14 cellular contexts compared by ENCODE assay signal in genomic region chr17:2602597-2603017, GRCh38. TPM values are rescaled to one million over a fixed set of nuclear protein-coding genes. Genes with fewer than 3 reads are reported as not detected.
A peak's percentile ranks its signal among the peaks of the same experiment; 100 is the strongest.
DNase-seq lines count a peak whose midpoint lies in the region; ATAC-seq and TF ChIP-seq lines count a peak whose summit lies in the region.
"Had no signal": no experiment of that assay in that cellular context is flagged by ENCODE, and none has a peak within 500 bp of the region (broad histone marks: within the 10 kb centered on the region; RNA-seq: fewer than 3 reads in every experiment).

No MANE protein-coding gene starts in this region.

- no peak overlapping the region for H3K18ac ChIP-seq in mesenchymal stem cell (ENCODE audit: low read depth in 1 of 2, low read length in 2 of 2)

- H2BK15ac ChIP-seq in mesenchymal stem cell (ENCODE audit: low read depth, poor library complexity, severe bottlenecking), result no peak overlapping the region

- H3K4me3 Mint-ChIP-seq in CD4-positive, alpha-beta memory T cell, result peak overlapping the region in 5 of 8 donors; percentile 10 to 65 (median 40)
- H3K4me3 Mint-ChIP-seq in activated T-helper 2 cell treated with anti-CD3 and anti-CD28 coated beads, Interferon-gamma antibody, Interleukin-2, Interleukin-4, amounts not matched to agents 10 μg/mL and 5 μg/mL and 100 μg/mL, durations not matched to agents 14 hours and 24 hours and 36 hours (ENCODE audit: low read depth), result no peak overlapping the region
- H3K4me3 Mint-ChIP-seq: mesothelial cell of epicardium had no signal

- no peak overlapping the region for H3K4ac ChIP-seq in mesenchymal stem cell (ENCODE audit: low read depth in 1 of 2, low read length in 2 of 2)

- H2BK12ac ChIP-seq in mesenchymal stem cell (ENCODE audit: low read length in 2 of 2), result no peak overlapping the region

- H3K79me1 ChIP-seq in mesenchymal stem cell (replicated peaks; ENCODE audit: low read length, poor library complexity, severe bottlenecking), result no peaks in the 10 kb centered on the region

- H2AFZ ChIP-seq in mesenchymal stem cell (ENCODE audit: low read depth, low read length), result no peak overlapping the region

- no peaks in the 10 kb centered on the region for H3K9me3 ChIP-seq in CD4-positive, alpha-beta memory T cell (ENCODE audit: control insufficient read depth in 1 of 2, low read length in 2 of 2)
- H3K9me3 ChIP-seq in HEK293 (ENCODE audit: control insufficient read depth, insufficient read depth, low read depth, low read length) (no peaks in the 10 kb centered on the region), mesenchymal stem cell (ENCODE audit: control insufficient read depth, low read length) (no peaks in the 10 kb centered on the region)

- no peak overlapping the region for H4K8ac ChIP-seq in mesenchymal stem cell (ENCODE audit: low read length)

- H3K27me3 ChIP-seq in CD4-positive, alpha-beta memory T cell (ENCODE audit: insufficient read depth, low read length), result no peaks in the 10 kb centered on the region
- H3K27me3 ChIP-seq in mesenchymal stem cell (ENCODE audit: control insufficient read depth in 1 of 2, insufficient read depth in 1 of 2, low read length in 2 of 2), result no peaks in the 10 kb centered on the region

- H3K36me3 ChIP-seq in CD4-positive, alpha-beta memory T cell (ENCODE audit: insufficient read depth, low read length), result no peaks in the 10 kb centered on the region
- H3K36me3 ChIP-seq in HEK293 (ENCODE audit: control insufficient read depth in 2 of 2, insufficient read depth in 1 of 2, low read length in 2 of 2), result peaks cover 8 to 15% of the 10 kb centered on the region in 2 experiments; a peak in 2 of 3 replicates
- H3K36me3 ChIP-seq in mesenchymal stem cell (ENCODE audit: control insufficient read depth in 1 of 2, insufficient read depth in 2 of 2, low read depth in 1 of 2, low read length in 2 of 2), result peaks cover 6 to 15% of the 10 kb centered on the region in 2 experiments

- H4K91ac ChIP-seq in mesenchymal stem cell (ENCODE audit: low read length), result no peak overlapping the region

- H3K4me2 ChIP-seq in mesenchymal stem cell (ENCODE audit: low read length, poor library complexity, severe bottlenecking), result no peak overlapping the region

- DNase-seq in CD4-positive, alpha-beta memory T cell, result no peak
- no peak for DNase-seq in activated T-helper 2 cell treated with anti-CD3 and anti-CD28 coated beads, Interferon-gamma antibody, Interleukin-2, Interleukin-4, amounts not matched to agents 10 μg/mL and 5 μg/mL and 100 μg/mL, durations not matched to agents 14 hours and 24 hours and 36 hours (ENCODE audit: low spot score)
- DNase-seq in mesenchymal stem cell (peak; percentile 49), SK-N-DZ (ENCODE audit: low spot score) (no peak), CD1c-positive myeloid dendritic cell (ENCODE audit: extremely low spot score) (no peak)
- DNase-seq: activated CD8-positive, alpha-beta memory T cell treated with anti-CD3 and anti-CD28 coated beads, Interleukin-2, amount 50 U/mL, for 48 hours; NCI-H526; SW 1271 had no signal

- peaks cover 88% of the 10 kb centered on the region for H3K4me1 ChIP-seq in CD4-positive, alpha-beta memory T cell (ENCODE audit: insufficient read depth, low read length)
- peaks cover 33% of the 10 kb centered on the region for H3K4me1 ChIP-seq in HEK293 (ENCODE audit: control insufficient read depth, insufficient read depth, low read length)
- H3K4me1 ChIP-seq in mesenchymal stem cell (ENCODE audit: control insufficient read depth, insufficient read depth, low read depth, low read length), result peaks cover 6% of the 10 kb centered on the region

- no peaks in the 10 kb centered on the region for H3K9me3 Mint-ChIP-seq in CD4-positive, alpha-beta memory T cell
- no peaks in the 10 kb centered on the region for H3K9me3 Mint-ChIP-seq in activated T-helper 2 cell treated with anti-CD3 and anti-CD28 coated beads, Interferon-gamma antibody, Interleukin-2, Interleukin-4, amounts not matched to agents 10 μg/mL and 5 μg/mL and 100 μg/mL, durations not matched to agents 14 hours and 24 hours and 36 hours
- H3K9me3 Mint-ChIP-seq: mesothelial cell of epicardium had no signal

- H3K4me3 ChIP-seq in CD4-positive, alpha-beta memory T cell (ENCODE audit: low read length in 2 of 2), result no peak overlapping the region
- no peak overlapping the region for H3K4me3 ChIP-seq in HEK293 (ENCODE audit: low read depth, low read length)
- no peak overlapping the region for H3K4me3 ChIP-seq in mesenchymal stem cell (ENCODE audit: insufficient read depth in 1 of 2, low read depth in 1 of 2, low read length in 2 of 2)
- H3K4me3 ChIP-seq: coronary artery had no signal

- H2AK5ac ChIP-seq in mesenchymal stem cell (ENCODE audit: low read length, severe bottlenecking), result no peak overlapping the region

- H3K27ac Mint-ChIP-seq in CD4-positive, alpha-beta memory T cell, result peak overlapping the region; percentile 2 to 79 (median 57)
- H3K27ac Mint-ChIP-seq in activated T-helper 2 cell treated with anti-CD3 and anti-CD28 coated beads, Interferon-gamma antibody, Interleukin-2, Interleukin-4, amounts not matched to agents 10 μg/mL and 5 μg/mL and 100 μg/mL, durations not matched to agents 14 hours and 24 hours and 36 hours, result peak overlapping the region; percentile 23
- H3K27ac Mint-ChIP-seq: mesothelial cell of epicardium had no signal

- peaks cover 46 to 78% (median 57%) of the 10 kb centered on the region in 4 donors for H3K4me1 Mint-ChIP-seq in CD4-positive, alpha-beta memory T cell
- peaks cover 33% of the 10 kb centered on the region for H3K4me1 Mint-ChIP-seq in activated T-helper 2 cell treated with anti-CD3 and anti-CD28 coated beads, Interferon-gamma antibody, Interleukin-2, Interleukin-4, amounts not matched to agents 10 μg/mL and 5 μg/mL and 100 μg/mL, durations not matched to agents 14 hours and 24 hours and 36 hours (ENCODE audit: low read depth)

- intact Hi-C loops in CD4-positive, alpha-beta memory T cell (cut with micrococcal nuclease), result no loop called here
- intact Hi-C loops in activated T-helper 2 cell treated with anti-CD3 and anti-CD28 coated beads, Interferon-gamma antibody, Interleukin-2, Interleukin-4, amounts not matched to agents 10 μg/mL and 5 μg/mL and 100 μg/mL, durations not matched to agents 14 hours and 24 hours and 36 hours (cut with micrococcal nuclease), result no loop called here

- ATAC-seq in GM21786 (IDR thresholded peaks at IDR 0.05; ENCODE audit: unreplicated experiment), result no peak
- no peak for ATAC-seq in HG03280 (IDR thresholded peaks at IDR 0.05; ENCODE audit: unreplicated experiment)
- ATAC-seq: sciatic nerve had no signal

- WGBS in mesenchymal stem cell, result 49% methylated on average over 6 of the region's 6 CpGs

- H2BK120ac ChIP-seq in mesenchymal stem cell (ENCODE audit: low read depth, low read length), result no peak overlapping the region

- POLR2A ChIA-PET in CD4-positive, alpha-beta memory T cell (lab: Charles Lee; ENCODE audit: partially characterized antibody), result no interaction called here
- POLR2A ChIA-PET in HEK293 (lab: Yijun Ruan, JAX), result no interaction called here

- peak overlapping the region; percentile 1 for H3K27ac ChIP-seq in CD4-positive, alpha-beta memory T cell (ENCODE audit: low read depth, low read length)
- H3K27ac ChIP-seq in HEK293 (ENCODE audit: extremely low read depth, low read depth, low read length) (0 out of 2 replicates have a peak overlapping the region, but pooled peaks have one; percentile 8), mesenchymal stem cell (ENCODE audit: low read length, poor library complexity, severe bottlenecking) (no peak overlapping the region)
- H3K27ac ChIP-seq: coronary artery had no signal

- no peak overlapping the region for H3K23ac ChIP-seq in mesenchymal stem cell (ENCODE audit: low read length in 2 of 2)

- CTCF ChIA-PET in CD4-positive, alpha-beta memory T cell (lab: Charles Lee; ENCODE audit: partially characterized antibody), result no interaction called here
- CTCF ChIA-PET in HEK293 (lab: Yijun Ruan, JAX), result interaction anchor here (1.5 kb wide), 1 partner anchor 16 kb away, joined by 3 read pairs; no protein-coding TSS in a partner anchor

- no peak for TF ChIP-seq CTCF in HEK293 (tag by site-specific recombination; IDR thresholded peaks at IDR 0.05)

- H2BK5ac ChIP-seq in mesenchymal stem cell (ENCODE audit: low read depth, low read length, poor library complexity, severe bottlenecking), result no peak overlapping the region

- H3K27me3 Mint-ChIP-seq in CD4-positive, alpha-beta memory T cell, result no peaks in the 10 kb centered on the region
- no peaks in the 10 kb centered on the region for H3K27me3 Mint-ChIP-seq in activated T-helper 2 cell treated with anti-CD3 and anti-CD28 coated beads, Interferon-gamma antibody, Interleukin-2, Interleukin-4, amounts not matched to agents 10 μg/mL and 5 μg/mL and 100 μg/mL, durations not matched to agents 14 hours and 24 hours and 36 hours (ENCODE audit: low read depth)

- no peak overlapping the region for H3K9ac ChIP-seq in mesenchymal stem cell (ENCODE audit: low read length)

- peaks cover 9 to 20% of the 10 kb centered on the region in 2 donors for H3K36me3 Mint-ChIP-seq in CD4-positive, alpha-beta memory T cell
- H3K36me3 Mint-ChIP-seq in activated T-helper 2 cell treated with anti-CD3 and anti-CD28 coated beads, Interferon-gamma antibody, Interleukin-2, Interleukin-4, amounts not matched to agents 10 μg/mL and 5 μg/mL and 100 μg/mL, durations not matched to agents 14 hours and 24 hours and 36 hours (ENCODE audit: low read depth), result peaks cover 39% of the 10 kb centered on the region

- H3K14ac ChIP-seq in mesenchymal stem cell (ENCODE audit: low read length in 2 of 2), result no peak overlapping the region

TF ChIP-seq in HEK293, 187 proteins besides CTCF, POLR2A, EP300 and RAD21 (continues in another document):
- peak; percentile 86 for TF ChIP-seq INSM2 (tag by site-specific recombination; IDR thresholded peaks at IDR 0.05)

RNA-seq across cellular contexts. Expression of gene PAFAH1B1, which starts 9.2 kb away (rescaled TPM):
- 100 to 1,000 TPM; 152 to 153 TPM for total RNA-seq in CD4-positive, alpha-beta memory T cell
- polyA plus RNA-seq in CD4-positive, alpha-beta memory T cell, result 10 to 100 TPM; 18.1 to 23.3 TPM
- 151 and 153 TPM in 2 replicates for total RNA-seq in activated T-helper 2 cell treated with anti-CD3 and anti-CD28 coated beads, Interferon-gamma antibody, Interleukin-2, Interleukin-4, amounts not matched to agents 10 μg/mL and 5 μg/mL and 100 μg/mL, durations not matched to agents 14 hours and 24 hours and 36 hours
- 68.6 TPM for polyA plus RNA-seq in mesenchymal stem cell (2013, experiment 1 of 2)
- polyA plus RNA-seq in mesenchymal stem cell (2013, experiment 2 of 2), result 68.2 TPM
- 69.7 and 74.1 TPM in 2 replicates for polyA plus RNA-seq in SK-N-DZ (2014; cell fraction: cytosol; rRNA removed)
- 65.8 and 89.7 TPM in 2 replicates for polyA plus RNA-seq in SK-N-DZ (2014; cell fraction: nucleus; rRNA removed)
